8 cellular contexts compared by ENCODE assay signal in genomic region chr14:100065942-100066574, GRCh38. TPM values are rescaled to one million over a fixed set of nuclear protein-coding genes. Genes with fewer than 3 reads are reported as not detected.
DNase-seq lines count a peak whose midpoint lies in the region; ATAC-seq and TF ChIP-seq lines count a peak whose summit lies in the region.

No MANE protein-coding gene starts in this region.

- ATAC-seq in HG03342 (IDR thresholded peaks at IDR 0.05; ENCODE audit: unreplicated experiment) (peak; percentile 37), left ventricle myocardium superior (peak; percentile 45), foreskin keratinocyte (no peak)
- ATAC-seq in stimulated activated memory B cell treated with anti-CD40 and anti-IgM and Interleukin-4, amounts not matched to agents 10 μg/mL and 1 μg/mL and 100 μg/mL, for 72 hours, result peak; percentile 75

- peaks cover 18% of the 10 kb centered on the region for H3K36me3 Mint-ChIP-seq in stimulated activated memory B cell treated with anti-CD40 and anti-IgM and Interleukin-4, amounts not matched to agents 10 μg/mL and 1 μg/mL and 100 μg/mL, for 72 hours
- H3K36me3 Mint-ChIP-seq in glutamatergic neuron (ENCODE audit: unreplicated experiment), result no peaks in the 10 kb centered on the region

- TF ChIP-seq CTCF in glutamatergic neuron (IDR thresholded peaks at IDR 0.05; ENCODE audit: partially characterized antibody, unreplicated experiment) (no peak), foreskin keratinocyte (conservative IDR thresholded peaks at IDR 0.05) (no peak)

- in situ Hi-C loops in GM18951 (cut with MboI; ENCODE audit: low sequenced_read_pairs, unreplicated experiment), result no loop called here

- H3K4me3 Mint-ChIP-seq in stimulated activated memory B cell treated with anti-CD40 and anti-IgM and Interleukin-4, amounts not matched to agents 10 μg/mL and 1 μg/mL and 100 μg/mL, for 72 hours, result peak overlapping the region; percentile 84
- no peak overlapping the region for H3K4me3 Mint-ChIP-seq in glutamatergic neuron (ENCODE audit: unreplicated experiment)

- peak overlapping the region; percentile 97 for H3K27ac Mint-ChIP-seq in stimulated activated memory B cell treated with anti-CD40 and anti-IgM and Interleukin-4, amounts not matched to agents 10 μg/mL and 1 μg/mL and 100 μg/mL, for 72 hours
- H3K27ac Mint-ChIP-seq in glutamatergic neuron (ENCODE audit: unreplicated experiment), result no peak overlapping the region

- intact Hi-C loops in left ventricle myocardium superior (cut with micrococcal nuclease), result no loop called here

- DNase-seq in activated CD4-positive, alpha-beta T cell treated with anti-CD3 and anti-CD28 coated beads, Interleukin-2, amount 50 U/mL, for 4 hours, result peak; percentile 70 to 72
- DNase-seq in left ventricle myocardium superior (no peak), NCI-H748 (lab: John Stamatoyannopoulos, UW; ENCODE audit: unreplicated experiment) (no peak), glutamatergic neuron (no peak), foreskin keratinocyte (no peak)

- no peaks in the 10 kb centered on the region for H3K9me3 Mint-ChIP-seq in stimulated activated memory B cell treated with anti-CD40 and anti-IgM and Interleukin-4, amounts not matched to agents 10 μg/mL and 1 μg/mL and 100 μg/mL, for 72 hours
- peaks cover 1% of the 10 kb centered on the region for H3K9me3 Mint-ChIP-seq in glutamatergic neuron (ENCODE audit: unreplicated experiment)

- H3K4me1 ChIP-seq in foreskin keratinocyte, result peaks cover 8% of the 10 kb centered on the region

- H3K4me1 Mint-ChIP-seq in stimulated activated memory B cell treated with anti-CD40 and anti-IgM and Interleukin-4, amounts not matched to agents 10 μg/mL and 1 μg/mL and 100 μg/mL, for 72 hours, result peaks cover 96% of the 10 kb centered on the region
- H3K4me1 Mint-ChIP-seq in glutamatergic neuron (ENCODE audit: low read depth, unreplicated experiment), result peaks cover 23% of the 10 kb centered on the region

- no peaks in the 10 kb centered on the region for H3K27me3 Mint-ChIP-seq in stimulated activated memory B cell treated with anti-CD40 and anti-IgM and Interleukin-4, amounts not matched to agents 10 μg/mL and 1 μg/mL and 100 μg/mL, for 72 hours
- no peaks in the 10 kb centered on the region for H3K27me3 Mint-ChIP-seq in glutamatergic neuron (ENCODE audit: unreplicated experiment)

- no peak overlapping the region for H3K27ac ChIP-seq in foreskin keratinocyte

- peak; percentile 68 for TF ChIP-seq POLR2A in GM18951 (IDR thresholded peaks at IDR 0.05; ENCODE audit: extremely low read depth, insufficient read depth, insufficient read length)

- no peaks in the 10 kb centered on the region for H3K27me3 ChIP-seq in foreskin keratinocyte

RNA-seq across cellular contexts. Expression of gene EVL, which starts 0.8 kb away (rescaled TPM):
- total RNA-seq in left ventricle myocardium superior (54.4 TPM), glutamatergic neuron (ENCODE audit: unreplicated experiment) (381 TPM), foreskin keratinocyte (16.9 and 17.0 TPM in 2 replicates)
- polyA plus RNA-seq in foreskin keratinocyte, result 16.8 and 20.6 TPM in 2 replicates

Comparison
In these comparisons a context has a peak if more than half of its experiments do, and no peak if none do; other contexts are left out.
1. DNase-seq: peak in activated CD4-positive, alpha-beta T cell treated with anti-CD3 and anti-CD28 coated beads, Interleukin-2, amount 50 U/mL, for 4 hours (2 of 2); none in left ventricle myocardium superior (single experiment), NCI-H748 (single experiment), glutamatergic neuron (single experiment) and foreskin keratinocyte (0 of 2).